8 cellular contexts compared by ENCODE assay signal in genomic region chr1:966603-967295, GRCh38.
A peak's percentile ranks its signal among the peaks of the same experiment; 100 is the strongest.
DNase-seq lines count a peak whose midpoint lies in the region; ATAC-seq and TF ChIP-seq lines count a peak whose summit lies in the region.

No MANE protein-coding gene starts in this region.

- no peaks in the 10 kb centered on the region for H3K9me3 ChIP-seq in iPS-20b (ENCODE audit: insufficient read depth, low read depth, low read length)

- H3K9ac ChIP-seq in iPS-20b (ENCODE audit: low read depth, low read length), result no peak overlapping the region

- H3K4me1 ChIP-seq in iPS-20b (ENCODE audit: insufficient read depth, low read length), result no peaks in the 10 kb centered on the region

- in situ Hi-C loops in astrocyte of the cerebellum (cut with HindIII; ENCODE audit: low sequenced_read_pairs), result no loop called here

- no peak overlapping the region for H3K27ac ChIP-seq in iPS-20b (ENCODE audit: low read length)

- peaks cover 9% of the 10 kb centered on the region; the same call in 1 of the 2 replicates for H3K36me3 ChIP-seq in iPS-20b (ENCODE audit: insufficient read depth, low read depth, low read length)

- H3K27me3 ChIP-seq in iPS-20b (ENCODE audit: insufficient read depth, low read length), result peaks cover 65% of the 10 kb centered on the region

- ATAC-seq in HG03354 (IDR thresholded peaks at IDR 0.05; ENCODE audit: poor library complexity, severe bottlenecking, unreplicated experiment), result peak; percentile 75
- ATAC-seq in HG02884 (IDR thresholded peaks at IDR 0.05; ENCODE audit: unreplicated experiment), result no peak

- TF ChIP-seq CTCF in astrocyte of the cerebellum (IDR thresholded peaks at IDR 0.05; ENCODE audit: low read depth, low read length, missing control alignments), result no peak

- DNase-seq in SKM-1 treated with dmso at 0.1 percent for 144 hours (lab: John Stamatoyannopoulos, UW; ENCODE audit: unreplicated experiment) (peak; percentile 41), SKM-1 (lab: John Stamatoyannopoulos, UW; ENCODE audit: unreplicated experiment) (no peak), T-helper 22 cell (ENCODE audit: low read depth) (peak; percentile 63), astrocyte of the cerebellum (ENCODE audit: low read depth) (no peak)
- DNase-seq in stimulated activated CD4-positive, alpha-beta T cell treated with anti-CD3 and anti-CD28 coated beads, Interleukin-12 subunit alpha, Interleukin-12 subunit beta, amount 100 ng/mL, for 4 hours, result peak; percentile 87

- H3K4me3 ChIP-seq in astrocyte of the cerebellum (ENCODE audit: low read depth, low read length) (peak overlapping the region; percentile 48), iPS-20b (ENCODE audit: low read length) (peak overlapping the region; percentile 66; the same call in 1 of the 2 replicates)

Comparison
In these comparisons a context has a peak if more than half of its experiments do, and no peak if none do; other contexts are left out.
1. DNase-seq: peak in SKM-1 treated with dmso at 0.1 percent for 144 hours (single experiment), T-helper 22 cell (single experiment) and stimulated activated CD4-positive, alpha-beta T cell treated with anti-CD3 and anti-CD28 coated beads, Interleukin-12 subunit alpha, Interleukin-12 subunit beta, amount 100 ng/mL, for 4 hours (single experiment); none in SKM-1 (single experiment) and astrocyte of the cerebellum (single experiment).